In the genomic region with DNA sequence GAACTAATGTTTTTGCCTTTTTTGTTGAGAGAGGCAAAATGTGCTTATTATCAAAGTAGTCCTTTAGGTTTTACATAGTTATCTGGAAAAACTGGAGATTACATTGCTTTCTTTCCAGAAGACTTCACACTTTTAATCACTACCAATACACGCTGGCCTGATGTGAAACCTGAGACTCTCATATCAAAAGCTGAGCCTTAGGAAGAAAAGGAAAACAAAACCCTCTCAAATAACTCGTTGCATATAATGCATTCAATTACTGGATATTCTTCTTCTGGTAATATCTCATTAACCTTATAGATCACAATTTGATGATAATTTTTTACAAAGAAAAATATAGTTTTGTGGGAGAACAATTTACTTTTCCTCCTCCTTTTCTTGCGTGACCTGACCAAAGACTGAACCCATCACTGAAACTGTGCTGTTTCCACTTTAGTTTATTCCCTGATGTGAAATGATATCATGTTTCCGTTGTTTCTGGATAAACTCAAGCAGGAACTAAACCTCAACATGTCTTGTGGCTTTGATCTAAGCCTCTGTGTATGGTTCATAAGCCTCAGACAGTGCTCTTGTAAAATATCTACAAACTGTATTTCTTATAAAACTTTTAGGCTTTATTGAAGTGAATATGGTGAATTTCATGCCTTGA, we compare ENCODE assay signal across 15 cellular contexts.
DNase-seq lines count a peak whose midpoint lies in the region; ATAC-seq and TF ChIP-seq lines count a peak whose summit lies in the region.
"Had no signal": no experiment of that assay in that cellular context is flagged by ENCODE, and none has a peak within 500 bp of the region (broad histone marks: within the 10 kb centered on the region; RNA-seq: fewer than 3 reads in every experiment).

No MANE protein-coding gene starts in this region.

- no peaks in the 10 kb centered on the region for H3K79me1 ChIP-seq in trophoblast cell (ENCODE audit: low read length)

- no peak overlapping the region for H3K27ac ChIP-seq in foreskin keratinocyte
- no peak overlapping the region for H3K27ac ChIP-seq in trophoblast cell (ENCODE audit: low read depth, low read length)
- H3K27ac ChIP-seq: ascending aorta, Peyer's patch had no signal

- H3K4me1 ChIP-seq in foreskin keratinocyte: peaks cover 8% of the 10 kb centered on the region
- H3K4me1 ChIP-seq in trophoblast cell (ENCODE audit: control insufficient read depth in 1 of 2, insufficient read depth in 2 of 2, low read length in 2 of 2): no peaks in the 10 kb centered on the region
- H3K4me1 ChIP-seq: ascending aorta, Peyer's patch had no signal

- H3K27me3 ChIP-seq in foreskin keratinocyte: no peaks in the 10 kb centered on the region
- no peaks in the 10 kb centered on the region for H3K27me3 ChIP-seq in trophoblast cell (ENCODE audit: insufficient read depth, low read length)
- H3K27me3 ChIP-seq: ascending aorta, Peyer's patch had no signal

- H3K23ac ChIP-seq in trophoblast cell (ENCODE audit: low read length): no peak overlapping the region

- H3K9me3 ChIP-seq in trophoblast cell (ENCODE audit: insufficient read depth, low read depth, low read length): peaks cover 5% of the 10 kb centered on the region
- H3K9me3 ChIP-seq: ascending aorta, Peyer's patch had no signal

- no peak overlapping the region for H2AFZ ChIP-seq in trophoblast cell (ENCODE audit: insufficient read depth, low read length, poor library complexity)

- TF ChIP-seq CTCF in foreskin keratinocyte (conservative IDR thresholded peaks at IDR 0.05): no peak

- H3K4me2 ChIP-seq in trophoblast cell (ENCODE audit: low read length): no peak overlapping the region

- H3K4me3 ChIP-seq in trophoblast cell (ENCODE audit: low read depth, low read length): no peak overlapping the region
- H3K4me3 ChIP-seq: ascending aorta, Peyer's patch had no signal

- H4K91ac ChIP-seq in trophoblast cell (ENCODE audit: low read depth, low read length): no peak overlapping the region

- H3K14ac ChIP-seq in trophoblast cell (ENCODE audit: low read length): no peak overlapping the region

- H2AK5ac ChIP-seq in trophoblast cell (ENCODE audit: low read length): no peak overlapping the region

- H4K8ac ChIP-seq in trophoblast cell (ENCODE audit: low read depth, low read length): no peak overlapping the region

- no peak overlapping the region for H3K4ac ChIP-seq in trophoblast cell (ENCODE audit: low read depth, low read length)

- no peak overlapping the region for H3K9ac ChIP-seq in trophoblast cell (ENCODE audit: low read length)

- no peaks in the 10 kb centered on the region for H3K79me2 ChIP-seq in trophoblast cell (ENCODE audit: control insufficient read depth, insufficient read depth, low read length, poor library complexity)

- H2BK120ac ChIP-seq in trophoblast cell (ENCODE audit: insufficient read depth, low read length, poor library complexity): no peak overlapping the region

- no peaks in the 10 kb centered on the region for H3K36me3 ChIP-seq in trophoblast cell (ENCODE audit: control insufficient read depth in 1 of 2, insufficient read depth in 2 of 2, low read length in 2 of 2)
- H3K36me3 ChIP-seq: ascending aorta, Peyer's patch had no signal

- DNase-seq in NCI-H1417 (lab: John Stamatoyannopoulos, UW) (peak in 2 of 3 experiments; percentile 16 to 40), NCI-H1417 treated with DMSO at 0.1 percent for 48 hours (lab: John Stamatoyannopoulos, UW) (no peak), SK-N-DZ (ENCODE audit: low spot score) (peak; percentile 59), foreskin keratinocyte (peak; percentile 16 to 41), stromal cell of bone marrow (ENCODE audit: low read depth) (peak; percentile 82), trophoblast cell (no peak)
- DNase-seq: DND-41; NCI-H2029; occipital lobe; Peyer's patch; stimulated activated CD4-positive, alpha-beta T cell treated with anti-CD3 and anti-CD28 coated beads, Interleukin-2, amount 100 ng/mL, for 48 hours; stimulated activated naive CD8-positive, alpha-beta T cell treated with anti-CD3 and anti-CD28 coated beads, Interleukin-15, amount 100 ng/mL, for 72 hours had no signal

- H2BK5ac ChIP-seq in trophoblast cell (ENCODE audit: low read depth, low read length, poor library complexity): no peak overlapping the region

- H3K18ac ChIP-seq in trophoblast cell (ENCODE audit: low read length): no peak overlapping the region

- WGBS in trophoblast cell (ENCODE audit: extremely low coverage, insufficient coverage, insufficient read length): no CpG with 5 or more reads among the region's 4 CpGs

- no peak overlapping the region for H4K12ac ChIP-seq in trophoblast cell (ENCODE audit: low read depth, low read length)

- H2BK12ac ChIP-seq in trophoblast cell (ENCODE audit: low read length): no peak overlapping the region

- ATAC-seq in foreskin keratinocyte: no peak
- ATAC-seq in HG03025 (IDR thresholded peaks at IDR 0.05; ENCODE audit: low FRiP score, unreplicated experiment): no peak
- no peak for ATAC-seq in GM18502 (IDR thresholded peaks at IDR 0.05; ENCODE audit: poor library complexity, unreplicated experiment)
- ATAC-seq: stimulated activated naive CD8-positive, alpha-beta T cell treated with anti-CD3 and anti-CD28 coated beads, Interleukin-15, amount 100 ng/mL, for 72 hours had no signal

Comparison
In these comparisons a context has a peak if more than half of its experiments do, and no peak if none do; other contexts are left out.
1. DNase-seq: peak in NCI-H1417 (2 of 3), SK-N-DZ (single experiment), foreskin keratinocyte (2 of 2) and stromal cell of bone marrow (single experiment); none in NCI-H1417 treated with DMSO at 0.1 percent for 48 hours (single experiment) and trophoblast cell (0 of 2).